Comparison of ENCODE assay signal across 1 cellular context in the genomic region with DNA sequence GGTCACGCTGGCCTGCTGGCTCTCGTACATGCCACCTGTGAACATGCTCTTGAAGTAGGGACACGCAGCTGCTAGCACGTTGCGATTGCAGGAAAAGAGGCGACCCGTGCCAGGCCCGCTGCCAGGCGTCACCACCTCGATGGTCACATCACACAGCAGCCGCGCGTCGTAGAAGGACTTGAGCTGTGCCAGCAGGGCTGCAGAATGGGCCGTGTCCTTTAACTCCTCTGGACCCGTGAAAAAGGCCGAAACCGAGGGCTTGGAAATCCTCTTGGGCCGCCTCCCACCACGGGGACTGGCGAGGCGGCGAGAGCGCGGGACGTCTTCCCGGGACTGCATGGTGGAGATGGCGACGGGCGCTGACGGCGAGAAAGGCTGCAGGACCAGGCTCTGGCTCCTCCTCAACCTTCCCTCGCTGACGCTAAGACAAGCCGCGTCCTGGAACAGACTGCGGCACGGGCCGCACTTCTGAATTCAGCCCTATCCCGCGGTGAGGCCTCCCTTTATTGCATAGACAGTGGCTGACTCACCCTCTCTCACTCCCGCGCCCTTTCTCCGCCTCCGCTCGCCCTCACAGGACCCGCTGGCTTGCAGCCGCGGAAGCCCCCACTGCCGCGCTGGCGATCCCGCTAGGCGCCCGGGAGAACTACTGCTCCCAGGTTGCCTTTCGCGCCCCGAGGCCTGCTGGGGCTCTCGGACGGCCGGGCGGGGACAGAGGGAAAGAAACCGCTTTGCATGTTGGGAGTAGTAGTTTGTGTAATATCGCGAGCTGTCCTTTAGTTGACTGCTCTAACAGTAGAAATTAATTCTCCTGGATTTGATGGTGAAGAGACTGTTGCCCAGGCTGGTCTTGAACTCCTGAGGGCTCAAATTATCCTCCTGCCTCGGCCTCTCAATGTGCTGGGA.
TF ChIP-seq lines count a peak whose summit lies in the region.

A gene with protein sequence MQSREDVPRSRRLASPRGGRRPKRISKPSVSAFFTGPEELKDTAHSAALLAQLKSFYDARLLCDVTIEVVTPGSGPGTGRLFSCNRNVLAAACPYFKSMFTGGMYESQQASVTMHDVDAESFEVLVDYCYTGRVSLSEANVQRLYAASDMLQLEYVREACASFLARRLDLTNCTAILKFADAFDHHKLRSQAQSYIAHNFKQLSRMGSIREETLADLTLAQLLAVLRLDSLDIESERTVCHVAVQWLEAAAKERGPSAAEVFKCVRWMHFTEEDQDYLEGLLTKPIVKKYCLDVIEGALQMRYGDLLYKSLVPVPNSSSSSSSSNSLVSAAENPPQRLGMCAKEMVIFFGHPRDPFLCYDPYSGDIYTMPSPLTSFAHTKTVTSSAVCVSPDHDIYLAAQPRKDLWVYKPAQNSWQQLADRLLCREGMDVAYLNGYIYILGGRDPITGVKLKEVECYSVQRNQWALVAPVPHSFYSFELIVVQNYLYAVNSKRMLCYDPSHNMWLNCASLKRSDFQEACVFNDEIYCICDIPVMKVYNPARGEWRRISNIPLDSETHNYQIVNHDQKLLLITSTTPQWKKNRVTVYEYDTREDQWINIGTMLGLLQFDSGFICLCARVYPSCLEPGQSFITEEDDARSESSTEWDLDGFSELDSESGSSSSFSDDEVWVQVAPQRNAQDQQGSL (minus strand): TSS at position 651 of the 906 bp plus-strand sequence. CDS start 312 bp downstream, at position 339.

TF ChIP-seq in HepG2, 621 proteins besides CTCF, POLR2A, EP300 and RAD21 (continued from another document and continues in another):
- TF ChIP-seq, protein P1, sequence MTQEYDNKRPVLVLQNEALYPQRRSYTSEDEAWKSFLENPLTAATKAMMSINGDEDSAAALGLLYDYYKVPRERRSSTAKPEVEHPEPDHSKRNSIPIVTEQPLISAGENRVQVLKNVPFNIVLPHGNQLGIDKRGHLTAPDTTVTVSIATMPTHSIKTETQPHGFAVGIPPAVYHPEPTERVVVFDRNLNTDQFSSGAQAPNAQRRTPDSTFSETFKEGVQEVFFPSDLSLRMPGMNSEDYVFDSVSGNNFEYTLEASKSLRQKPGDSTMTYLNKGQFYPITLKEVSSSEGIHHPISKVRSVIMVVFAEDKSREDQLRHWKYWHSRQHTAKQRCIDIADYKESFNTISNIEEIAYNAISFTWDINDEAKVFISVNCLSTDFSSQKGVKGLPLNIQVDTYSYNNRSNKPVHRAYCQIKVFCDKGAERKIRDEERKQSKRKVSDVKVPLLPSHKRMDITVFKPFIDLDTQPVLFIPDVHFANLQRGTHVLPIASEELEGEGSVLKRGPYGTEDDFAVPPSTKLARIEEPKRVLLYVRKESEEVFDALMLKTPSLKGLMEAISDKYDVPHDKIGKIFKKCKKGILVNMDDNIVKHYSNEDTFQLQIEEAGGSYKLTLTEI (CRISPR knock-in tag; conservative IDR thresholded peaks at IDR 0.05), result no peak
- TF ChIP-seq, protein P2, sequence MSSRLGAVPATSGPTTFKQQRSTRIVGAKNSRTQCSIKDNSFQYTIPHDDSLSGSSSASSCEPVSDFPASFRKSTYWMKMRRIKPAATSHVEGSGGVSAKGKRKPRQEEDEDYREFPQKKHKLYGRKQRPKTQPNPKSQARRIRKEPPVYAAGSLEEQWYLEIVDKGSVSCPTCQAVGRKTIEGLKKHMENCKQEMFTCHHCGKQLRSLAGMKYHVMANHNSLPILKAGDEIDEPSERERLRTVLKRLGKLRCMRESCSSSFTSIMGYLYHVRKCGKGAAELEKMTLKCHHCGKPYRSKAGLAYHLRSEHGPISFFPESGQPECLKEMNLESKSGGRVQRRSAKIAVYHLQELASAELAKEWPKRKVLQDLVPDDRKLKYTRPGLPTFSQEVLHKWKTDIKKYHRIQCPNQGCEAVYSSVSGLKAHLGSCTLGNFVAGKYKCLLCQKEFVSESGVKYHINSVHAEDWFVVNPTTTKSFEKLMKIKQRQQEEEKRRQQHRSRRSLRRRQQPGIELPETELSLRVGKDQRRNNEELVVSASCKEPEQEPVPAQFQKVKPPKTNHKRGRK (CRISPR knock-in tag; IDR thresholded peaks at IDR 0.05), result no peak
- TF ChIP-seq SSRP1 (CRISPR knock-in tag; IDR thresholded peaks at IDR 0.05), result no peak
- no peak for TF ChIP-seq ZNF703 (CRISPR knock-in tag; IDR thresholded peaks at IDR 0.05; ENCODE audit: borderline replicate concordance)
- no peak; the same call in 1 of the 2 replicates for TF ChIP-seq JUNB (CRISPR knock-in tag; IDR thresholded peaks at IDR 0.05; ENCODE audit: borderline replicate concordance)
- 0 out of 2 replicates have a peak, but pooled peaks have one; percentile 48 for TF ChIP-seq ZNF230 (CRISPR knock-in tag; IDR thresholded peaks at IDR 0.05)
- TF ChIP-seq MBNL3 (CRISPR knock-in tag; conservative IDR thresholded peaks at IDR 0.05), result no peak
- no peak for TF ChIP-seq SRSF4 (IDR thresholded peaks at IDR 0.05; ENCODE audit: low read depth, low read length, poor library complexity, severe bottlenecking)
- TF ChIP-seq NCOA2 (CRISPR knock-in tag; IDR thresholded peaks at IDR 0.05), result 0 out of 2 replicates have a peak, but pooled peaks have one; percentile 32
- TF ChIP-seq, protein P3, sequence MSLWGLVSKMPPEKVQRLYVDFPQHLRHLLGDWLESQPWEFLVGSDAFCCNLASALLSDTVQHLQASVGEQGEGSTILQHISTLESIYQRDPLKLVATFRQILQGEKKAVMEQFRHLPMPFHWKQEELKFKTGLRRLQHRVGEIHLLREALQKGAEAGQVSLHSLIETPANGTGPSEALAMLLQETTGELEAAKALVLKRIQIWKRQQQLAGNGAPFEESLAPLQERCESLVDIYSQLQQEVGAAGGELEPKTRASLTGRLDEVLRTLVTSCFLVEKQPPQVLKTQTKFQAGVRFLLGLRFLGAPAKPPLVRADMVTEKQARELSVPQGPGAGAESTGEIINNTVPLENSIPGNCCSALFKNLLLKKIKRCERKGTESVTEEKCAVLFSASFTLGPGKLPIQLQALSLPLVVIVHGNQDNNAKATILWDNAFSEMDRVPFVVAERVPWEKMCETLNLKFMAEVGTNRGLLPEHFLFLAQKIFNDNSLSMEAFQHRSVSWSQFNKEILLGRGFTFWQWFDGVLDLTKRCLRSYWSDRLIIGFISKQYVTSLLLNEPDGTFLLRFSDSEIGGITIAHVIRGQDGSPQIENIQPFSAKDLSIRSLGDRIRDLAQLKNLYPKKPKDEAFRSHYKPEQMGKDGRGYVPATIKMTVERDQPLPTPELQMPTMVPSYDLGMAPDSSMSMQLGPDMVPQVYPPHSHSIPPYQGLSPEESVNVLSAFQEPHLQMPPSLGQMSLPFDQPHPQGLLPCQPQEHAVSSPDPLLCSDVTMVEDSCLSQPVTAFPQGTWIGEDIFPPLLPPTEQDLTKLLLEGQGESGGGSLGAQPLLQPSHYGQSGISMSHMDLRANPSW (CRISPR knock-in tag; IDR thresholded peaks at IDR 0.05; ENCODE audit: borderline replicate concordance), result no peak
- TF ChIP-seq STAT5B (CRISPR knock-in tag; IDR thresholded peaks at IDR 0.05), result 0 out of 2 replicates have a peak, but pooled peaks have one; percentile 71
- peak; percentile 56; the same call in 1 of the 2 replicates for TF ChIP-seq ZNF558 (CRISPR knock-in tag; IDR thresholded peaks at IDR 0.05; ENCODE audit: borderline replicate concordance)
- no peak for TF ChIP-seq MATR3 (CRISPR knock-in tag; IDR thresholded peaks at IDR 0.05)
- TF ChIP-seq SATB2 (CRISPR knock-in tag; IDR thresholded peaks at IDR 0.05), result no peak
- TF ChIP-seq, protein P4, sequence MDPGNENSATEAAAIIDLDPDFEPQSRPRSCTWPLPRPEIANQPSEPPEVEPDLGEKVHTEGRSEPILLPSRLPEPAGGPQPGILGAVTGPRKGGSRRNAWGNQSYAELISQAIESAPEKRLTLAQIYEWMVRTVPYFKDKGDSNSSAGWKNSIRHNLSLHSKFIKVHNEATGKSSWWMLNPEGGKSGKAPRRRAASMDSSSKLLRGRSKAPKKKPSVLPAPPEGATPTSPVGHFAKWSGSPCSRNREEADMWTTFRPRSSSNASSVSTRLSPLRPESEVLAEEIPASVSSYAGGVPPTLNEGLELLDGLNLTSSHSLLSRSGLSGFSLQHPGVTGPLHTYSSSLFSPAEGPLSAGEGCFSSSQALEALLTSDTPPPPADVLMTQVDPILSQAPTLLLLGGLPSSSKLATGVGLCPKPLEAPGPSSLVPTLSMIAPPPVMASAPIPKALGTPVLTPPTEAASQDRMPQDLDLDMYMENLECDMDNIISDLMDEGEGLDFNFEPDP (CRISPR knock-in tag; conservative IDR thresholded peaks at IDR 0.05), result 0 out of 2 replicates have a peak, but pooled peaks have one; percentile 73
- TF ChIP-seq ZNF780A (CRISPR knock-in tag; IDR thresholded peaks at IDR 0.05), result 0 out of 2 replicates have a peak, but pooled peaks have one; percentile 54
- 0 out of 4 replicates have a peak, but pooled peaks of 1 of the 2 experiments have one; percentile 16 for TF ChIP-seq NR2F1 (CRISPR knock-in tag; IDR thresholded peaks at IDR 0.05)
- no peak for TF ChIP-seq RFX3 (CRISPR knock-in tag; IDR thresholded peaks at IDR 0.05)
- no peak for TF ChIP-seq SMARCE1 (IDR thresholded peaks at IDR 0.05; ENCODE audit: borderline replicate concordance)
- 0 out of 2 replicates have a peak, but pooled peaks have one; percentile 26 for TF ChIP-seq ZNF367 (CRISPR knock-in tag; IDR thresholded peaks at IDR 0.05; ENCODE audit: borderline replicate concordance)
- TF ChIP-seq MED8 (CRISPR knock-in tag; IDR thresholded peaks at IDR 0.05; ENCODE audit: insufficient replicate concordance), result no peak
- peak; percentile 78 for TF ChIP-seq REPIN1 (CRISPR knock-in tag; IDR thresholded peaks at IDR 0.05; ENCODE audit: borderline replicate concordance, low read depth)
- TF ChIP-seq, protein P5, sequence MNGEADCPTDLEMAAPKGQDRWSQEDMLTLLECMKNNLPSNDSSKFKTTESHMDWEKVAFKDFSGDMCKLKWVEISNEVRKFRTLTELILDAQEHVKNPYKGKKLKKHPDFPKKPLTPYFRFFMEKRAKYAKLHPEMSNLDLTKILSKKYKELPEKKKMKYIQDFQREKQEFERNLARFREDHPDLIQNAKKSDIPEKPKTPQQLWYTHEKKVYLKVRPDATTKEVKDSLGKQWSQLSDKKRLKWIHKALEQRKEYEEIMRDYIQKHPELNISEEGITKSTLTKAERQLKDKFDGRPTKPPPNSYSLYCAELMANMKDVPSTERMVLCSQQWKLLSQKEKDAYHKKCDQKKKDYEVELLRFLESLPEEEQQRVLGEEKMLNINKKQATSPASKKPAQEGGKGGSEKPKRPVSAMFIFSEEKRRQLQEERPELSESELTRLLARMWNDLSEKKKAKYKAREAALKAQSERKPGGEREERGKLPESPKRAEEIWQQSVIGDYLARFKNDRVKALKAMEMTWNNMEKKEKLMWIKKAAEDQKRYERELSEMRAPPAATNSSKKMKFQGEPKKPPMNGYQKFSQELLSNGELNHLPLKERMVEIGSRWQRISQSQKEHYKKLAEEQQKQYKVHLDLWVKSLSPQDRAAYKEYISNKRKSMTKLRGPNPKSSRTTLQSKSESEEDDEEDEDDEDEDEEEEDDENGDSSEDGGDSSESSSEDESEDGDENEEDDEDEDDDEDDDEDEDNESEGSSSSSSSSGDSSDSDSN (CRISPR knock-in tag; IDR thresholded peaks at IDR 0.05), result peak; percentile 83
- peak; percentile 98 for TF ChIP-seq HCFC1 (IDR thresholded peaks at IDR 0.05; ENCODE audit: low read depth, low read length)
- peak; percentile 53; the same call in 1 of the 2 replicates for TF ChIP-seq ZBTB7A (CRISPR knock-in tag; IDR thresholded peaks at IDR 0.05)
- TF ChIP-seq, protein P6, sequence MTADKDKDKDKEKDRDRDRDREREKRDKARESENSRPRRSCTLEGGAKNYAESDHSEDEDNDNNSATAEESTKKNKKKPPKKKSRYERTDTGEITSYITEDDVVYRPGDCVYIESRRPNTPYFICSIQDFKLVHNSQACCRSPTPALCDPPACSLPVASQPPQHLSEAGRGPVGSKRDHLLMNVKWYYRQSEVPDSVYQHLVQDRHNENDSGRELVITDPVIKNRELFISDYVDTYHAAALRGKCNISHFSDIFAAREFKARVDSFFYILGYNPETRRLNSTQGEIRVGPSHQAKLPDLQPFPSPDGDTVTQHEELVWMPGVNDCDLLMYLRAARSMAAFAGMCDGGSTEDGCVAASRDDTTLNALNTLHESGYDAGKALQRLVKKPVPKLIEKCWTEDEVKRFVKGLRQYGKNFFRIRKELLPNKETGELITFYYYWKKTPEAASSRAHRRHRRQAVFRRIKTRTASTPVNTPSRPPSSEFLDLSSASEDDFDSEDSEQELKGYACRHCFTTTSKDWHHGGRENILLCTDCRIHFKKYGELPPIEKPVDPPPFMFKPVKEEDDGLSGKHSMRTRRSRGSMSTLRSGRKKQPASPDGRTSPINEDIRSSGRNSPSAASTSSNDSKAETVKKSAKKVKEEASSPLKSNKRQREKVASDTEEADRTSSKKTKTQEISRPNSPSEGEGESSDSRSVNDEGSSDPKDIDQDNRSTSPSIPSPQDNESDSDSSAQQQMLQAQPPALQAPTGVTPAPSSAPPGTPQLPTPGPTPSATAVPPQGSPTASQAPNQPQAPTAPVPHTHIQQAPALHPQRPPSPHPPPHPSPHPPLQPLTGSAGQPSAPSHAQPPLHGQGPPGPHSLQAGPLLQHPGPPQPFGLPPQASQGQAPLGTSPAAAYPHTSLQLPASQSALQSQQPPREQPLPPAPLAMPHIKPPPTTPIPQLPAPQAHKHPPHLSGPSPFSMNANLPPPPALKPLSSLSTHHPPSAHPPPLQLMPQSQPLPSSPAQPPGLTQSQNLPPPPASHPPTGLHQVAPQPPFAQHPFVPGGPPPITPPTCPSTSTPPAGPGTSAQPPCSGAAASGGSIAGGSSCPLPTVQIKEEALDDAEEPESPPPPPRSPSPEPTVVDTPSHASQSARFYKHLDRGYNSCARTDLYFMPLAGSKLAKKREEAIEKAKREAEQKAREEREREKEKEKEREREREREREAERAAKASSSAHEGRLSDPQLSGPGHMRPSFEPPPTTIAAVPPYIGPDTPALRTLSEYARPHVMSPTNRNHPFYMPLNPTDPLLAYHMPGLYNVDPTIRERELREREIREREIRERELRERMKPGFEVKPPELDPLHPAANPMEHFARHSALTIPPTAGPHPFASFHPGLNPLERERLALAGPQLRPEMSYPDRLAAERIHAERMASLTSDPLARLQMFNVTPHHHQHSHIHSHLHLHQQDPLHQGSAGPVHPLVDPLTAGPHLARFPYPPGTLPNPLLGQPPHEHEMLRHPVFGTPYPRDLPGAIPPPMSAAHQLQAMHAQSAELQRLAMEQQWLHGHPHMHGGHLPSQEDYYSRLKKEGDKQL (CRISPR knock-in tag; IDR thresholded peaks at IDR 0.05; ENCODE audit: low read depth), result peak; percentile 62; the same call in 1 of the 2 replicates
- TF ChIP-seq ZNF264 (CRISPR knock-in tag; IDR thresholded peaks at IDR 0.05), result no peak
- TF ChIP-seq PCBP1 (IDR thresholded peaks at IDR 0.05; ENCODE audit: borderline replicate concordance, low read depth, low read length), result peak; percentile 74; the same call in 1 of the 2 replicates
- TF ChIP-seq HNRNPL (IDR thresholded peaks at IDR 0.05; ENCODE audit: low read depth, low read length), result peak; percentile 71; the same call in 1 of the 2 replicates
- TF ChIP-seq, protein P7, sequence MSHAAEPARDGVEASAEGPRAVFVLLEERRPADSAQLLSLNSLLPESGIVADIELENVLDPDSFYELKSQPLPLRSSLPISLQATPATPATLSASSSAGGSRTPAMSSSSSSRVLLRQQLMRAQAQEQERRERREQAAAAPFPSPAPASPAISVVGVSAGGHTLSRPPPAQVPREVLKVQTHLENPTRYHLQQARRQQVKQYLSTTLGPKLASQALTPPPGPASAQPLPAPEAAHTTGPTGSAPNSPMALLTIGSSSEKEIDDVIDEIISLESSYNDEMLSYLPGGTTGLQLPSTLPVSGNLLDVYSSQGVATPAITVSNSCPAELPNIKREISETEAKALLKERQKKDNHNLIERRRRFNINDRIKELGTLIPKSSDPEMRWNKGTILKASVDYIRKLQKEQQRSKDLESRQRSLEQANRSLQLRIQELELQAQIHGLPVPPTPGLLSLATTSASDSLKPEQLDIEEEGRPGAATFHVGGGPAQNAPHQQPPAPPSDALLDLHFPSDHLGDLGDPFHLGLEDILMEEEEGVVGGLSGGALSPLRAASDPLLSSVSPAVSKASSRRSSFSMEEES (CRISPR knock-in tag; IDR thresholded peaks at IDR 0.05), result no peak
